In the genomic region with DNA sequence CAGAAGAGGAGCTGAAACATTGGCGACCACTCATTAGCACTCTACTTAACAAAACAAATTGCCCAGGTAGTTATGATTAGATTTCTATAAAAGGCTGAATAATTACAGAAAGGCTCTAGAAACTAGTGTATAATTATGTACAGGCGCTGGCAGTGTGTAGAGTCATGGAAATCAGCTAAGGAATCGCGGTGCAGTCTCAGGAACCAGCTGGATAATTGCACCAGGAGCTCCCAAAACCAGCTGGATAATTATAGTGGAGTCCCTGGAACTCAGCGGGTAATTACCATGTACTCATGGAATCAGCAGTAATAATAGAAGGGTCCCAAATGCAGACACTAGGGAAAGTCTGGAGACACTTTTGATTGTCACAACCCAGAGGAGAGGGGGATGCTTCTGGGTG, we compare ENCODE assay signal across 30 cellular contexts. TPM values are rescaled to one million over a fixed set of nuclear protein-coding genes. Genes with fewer than 3 reads are reported as not detected.
"Had no signal": no experiment of that assay in that cellular context is flagged by ENCODE, and none has a peak within 500 bp of the region (broad histone marks: within the 10 kb centered on the region; RNA-seq: fewer than 3 reads in every experiment).

No MANE protein-coding gene starts in this region.

- ATAC-seq: activated CD4-positive, alpha-beta T cell treated with anti-CD3 and anti-CD28 coated beads for 36 hours; foreskin keratinocyte; heart right ventricle; natural killer cell; stimulated activated memory B cell treated with anti-CD40 and anti-IgM and Interleukin-4, amounts not matched to agents 10 μg/mL and 1 μg/mL and 100 μg/mL, for 72 hours; stimulated activated naive CD8-positive, alpha-beta T cell treated with anti-CD3 and anti-CD28 coated beads, Interleukin-15, amount 100 ng/mL, for 72 hours had no signal

- H3K27me3 ChIP-seq: right atrium auricular region had no signal

- H3K4me1 ChIP-seq: foreskin keratinocyte, uterus had no signal

- H3K9ac ChIP-seq: neural progenitor cell had no signal

- H3K9me3 Mint-ChIP-seq: activated naive CD4-positive, alpha-beta T cell treated with anti-CD3 and anti-CD28 coated beads, Interleukin-2, amount 10 ng/mL, durations not matched to agents 7 days and 5 days; natural killer cell; neural progenitor cell; stimulated activated memory B cell treated with anti-CD40 and anti-IgM and Interleukin-4, amounts not matched to agents 10 μg/mL and 1 μg/mL and 100 μg/mL, for 72 hours; stimulated activated naive CD8-positive, alpha-beta T cell treated with anti-CD3 and anti-CD28 coated beads, Interleukin-15, amount 100 ng/mL, for 72 hours; type B pancreatic cell had no signal

- H3K4me3 Mint-ChIP-seq: activated CD4-positive, alpha-beta T cell treated with anti-CD3 and anti-CD28 coated beads for 36 hours; activated naive CD4-positive, alpha-beta T cell treated with anti-CD3 and anti-CD28 coated beads, Interleukin-2, amount 10 ng/mL, durations not matched to agents 7 days and 5 days; natural killer cell; neural progenitor cell; stimulated activated memory B cell treated with anti-CD40 and anti-IgM and Interleukin-4, amounts not matched to agents 10 μg/mL and 1 μg/mL and 100 μg/mL, for 72 hours; stimulated activated naive CD8-positive, alpha-beta T cell treated with anti-CD3 and anti-CD28 coated beads, Interleukin-15, amount 100 ng/mL, for 72 hours; type B pancreatic cell had no signal

- H2AFZ ChIP-seq: neural progenitor cell had no signal

- H3K9me3 ChIP-seq: esophagus muscularis mucosa, heart right ventricle, lower lobe of right lung, right atrium auricular region, uterus had no signal

- H3K4me2 ChIP-seq: smooth muscle cell had no signal

- H3K36me3 ChIP-seq: esophagus muscularis mucosa, heart right ventricle, lower lobe of right lung, neural progenitor cell, right atrium auricular region, uterus had no signal

- H3K27ac Mint-ChIP-seq: activated CD4-positive, alpha-beta T cell treated with anti-CD3 and anti-CD28 coated beads for 36 hours; natural killer cell; neural progenitor cell; stimulated activated memory B cell treated with anti-CD40 and anti-IgM and Interleukin-4, amounts not matched to agents 10 μg/mL and 1 μg/mL and 100 μg/mL, for 72 hours; type B pancreatic cell had no signal

- H3K4me3 ChIP-seq: esophagus muscularis mucosa, heart right ventricle, lower lobe of right lung, neural progenitor cell, right atrium auricular region, smooth muscle cell, uterus had no signal

- DNase-seq: activated CD4-positive, alpha-beta T cell treated with anti-CD3 and anti-CD28 coated beads for 36 hours; activated CD4-positive, alpha-beta T cell treated with anti-CD3 and anti-CD28 coated beads, Interleukin-2, amount 50 U/mL, for 48 hours; activated CD4-positive, CD25-positive, alpha-beta regulatory T cell; activated CD8-positive, alpha-beta memory T cell treated with anti-CD3 and anti-CD28 coated beads for 24 hours; activated gamma-delta T cell; activated naive CD4-positive, alpha-beta T cell treated with anti-CD3 and anti-CD28 coated beads, Interleukin-2, amount 10 ng/mL, durations not matched to agents 7 days and 5 days; dermis blood vessel endothelial cell; effector CD4-positive, alpha-beta T cell; foreskin keratinocyte; heart right ventricle; lower lobe of right lung; mesenchymal stem cell; natural killer cell; occipital lobe; stimulated activated CD4-positive, alpha-beta T cell treated with anti-CD3 and anti-CD28 coated beads, Interleukin-1b, Interleukin-23, amount 100 ng/mL, for 48 hours; stimulated activated CD4-positive, alpha-beta T cell treated with anti-CD3 and anti-CD28 coated beads, Interleukin-4, amount 100 ng/mL, for 4 hours; stimulated activated CD8-positive, alpha-beta memory T cell treated with anti-CD3 and anti-CD28 coated beads, Interleukin-4, amount 100 ng/mL, for 48 hours; stimulated activated naive CD8-positive, alpha-beta T cell treated with anti-CD3 and anti-CD28 coated beads, Interleukin-15, amount 100 ng/mL, for 72 hours; substantia nigra; uterus had no signal

- H3K27ac ChIP-seq: esophagus muscularis mucosa, foreskin keratinocyte, heart right ventricle, lower lobe of right lung, neural progenitor cell, right atrium auricular region, uterus had no signal

RNA-seq across cellular contexts. Expression of a gene that starts 23.2 kb away (rescaled TPM):
- total RNA-seq: bronchial epithelial cell, dermis blood vessel endothelial cell, foreskin keratinocyte, kidney epithelial cell, lower lobe of right lung, pulmonary artery endothelial cell had no signal
- polyA plus RNA-seq: foreskin keratinocyte had no signal

RNA-seq across cellular contexts. Expression of a gene that starts 27.3 kb away (rescaled TPM):
- total RNA-seq: bronchial epithelial cell, dermis blood vessel endothelial cell, foreskin keratinocyte, pulmonary artery endothelial cell, smooth muscle cell had no signal
- polyA plus RNA-seq: foreskin keratinocyte, smooth muscle cell had no signal

RNA-seq across cellular contexts. Expression of a gene that starts 53.1 kb away (rescaled TPM):
- total RNA-seq: activated CD4-positive, alpha-beta T cell treated with anti-CD3 and anti-CD28 coated beads for 36 hours; bronchial epithelial cell; dermis blood vessel endothelial cell; esophagus muscularis mucosa; foreskin keratinocyte; kidney epithelial cell; left lobe of liver; pulmonary artery endothelial cell; right atrium auricular region; smooth muscle cell; uterus had no signal
- polyA plus RNA-seq: foreskin keratinocyte, heart right ventricle, smooth muscle cell had no signal
